Comparison of ENCODE assay signal across 16 cellular contexts in genomic region chr5:177295929-177296328, GRCh38. TPM values are rescaled to one million over a fixed set of nuclear protein-coding genes. Genes with fewer than 3 reads are reported as not detected.
DNase-seq lines count a peak whose midpoint lies in the region; ATAC-seq and TF ChIP-seq lines count a peak whose summit lies in the region.
"Had no signal": no experiment of that assay in that cellular context is flagged by ENCODE, and none has a peak within 500 bp of the region (broad histone marks: within the 10 kb centered on the region; RNA-seq: fewer than 3 reads in every experiment).

No MANE protein-coding gene starts in this region.

- CTCF ChIA-PET in RWPE1 (lab: Yijun Ruan, JAX), result interaction anchor here (0.6 kb wide), 1 partner anchor 12 kb away, joined by 4 read pairs; no protein-coding TSS in a partner anchor

- peaks cover 77% of the 10 kb centered on the region for H3K36me3 Mint-ChIP-seq in activated T-cell treated with anti-CD3 and anti-CD28 coated beads, Interleukin-2, amount 50 U/mL, for 24 hours (ENCODE audit: low read depth)
- peaks cover 38% of the 10 kb centered on the region for H3K36me3 Mint-ChIP-seq in activated T-cell treated with anti-CD3 and anti-CD28 coated beads, Interleukin-2, amount 50 U/mL, for 4 hours (ENCODE audit: insufficient read depth)
- peaks cover 76% of the 10 kb centered on the region for H3K36me3 Mint-ChIP-seq in dendritic cell treated with granulocyte-macrophage colony-stimulating factor and Interleukin-4, amounts not matched to agents 40 ng/mL and 50 ng/mL, for 4 days (ENCODE audit: low read depth)
- H3K36me3 Mint-ChIP-seq in stimulated activated memory B cell treated with anti-CD40 and anti-IgM and Interleukin-4, amounts not matched to agents 10 μg/mL and 1 μg/mL and 100 μg/mL, for 72 hours, result peaks cover 45% of the 10 kb centered on the region

- H3K4me3 Mint-ChIP-seq in activated T-cell treated with anti-CD3 and anti-CD28 coated beads, Interleukin-2, amount 50 U/mL, for 24 hours, result no peak overlapping the region
- no peak overlapping the region for H3K4me3 Mint-ChIP-seq in activated T-cell treated with anti-CD3 and anti-CD28 coated beads, Interleukin-2, amount 50 U/mL, for 4 hours
- H3K4me3 Mint-ChIP-seq in dendritic cell treated with granulocyte-macrophage colony-stimulating factor and Interleukin-4, amounts not matched to agents 40 ng/mL and 50 ng/mL, for 4 days, result no peak overlapping the region
- H3K4me3 Mint-ChIP-seq in stimulated activated memory B cell treated with anti-CD40 and anti-IgM and Interleukin-4, amounts not matched to agents 10 μg/mL and 1 μg/mL and 100 μg/mL, for 72 hours, result no peak overlapping the region

- H3K4me1 Mint-ChIP-seq in activated T-cell treated with anti-CD3 and anti-CD28 coated beads, Interleukin-2, amount 50 U/mL, for 24 hours (ENCODE audit: low read depth), result peaks cover 49% of the 10 kb centered on the region
- peaks cover 40% of the 10 kb centered on the region for H3K4me1 Mint-ChIP-seq in activated T-cell treated with anti-CD3 and anti-CD28 coated beads, Interleukin-2, amount 50 U/mL, for 4 hours (ENCODE audit: low read depth)
- H3K4me1 Mint-ChIP-seq in dendritic cell treated with granulocyte-macrophage colony-stimulating factor and Interleukin-4, amounts not matched to agents 40 ng/mL and 50 ng/mL, for 4 days (ENCODE audit: low read depth), result peaks cover 60% of the 10 kb centered on the region
- peaks cover 57% of the 10 kb centered on the region for H3K4me1 Mint-ChIP-seq in stimulated activated memory B cell treated with anti-CD40 and anti-IgM and Interleukin-4, amounts not matched to agents 10 μg/mL and 1 μg/mL and 100 μg/mL, for 72 hours

- no peak for ATAC-seq in activated T-cell treated with anti-CD3 and anti-CD28 coated beads, Interleukin-2, amount 50 U/mL, for 4 hours
- ATAC-seq in stimulated activated memory B cell treated with anti-CD40 and anti-IgM and Interleukin-4, amounts not matched to agents 10 μg/mL and 1 μg/mL and 100 μg/mL, for 72 hours, result peak; percentile 52
- ATAC-seq in omental fat pad (ENCODE audit: low FRiP score), result no peak
- no peak for ATAC-seq in HG03175 (IDR thresholded peaks at IDR 0.05; ENCODE audit: unreplicated experiment)

- intact Hi-C loops in dendritic cell treated with granulocyte-macrophage colony-stimulating factor and Interleukin-4, amounts not matched to agents 40 ng/mL and 50 ng/mL, for 4 days (cut with micrococcal nuclease), result no loop called here

- H3K27ac Mint-ChIP-seq in activated T-cell treated with anti-CD3 and anti-CD28 coated beads, Interleukin-2, amount 50 U/mL, for 24 hours, result peak overlapping the region; percentile 76
- peak overlapping the region; percentile 67 for H3K27ac Mint-ChIP-seq in dendritic cell treated with granulocyte-macrophage colony-stimulating factor and Interleukin-4, amounts not matched to agents 40 ng/mL and 50 ng/mL, for 4 days
- peak overlapping the region; percentile 84 for H3K27ac Mint-ChIP-seq in stimulated activated memory B cell treated with anti-CD40 and anti-IgM and Interleukin-4, amounts not matched to agents 10 μg/mL and 1 μg/mL and 100 μg/mL, for 72 hours

- no peaks in the 10 kb centered on the region for H3K27me3 Mint-ChIP-seq in activated T-cell treated with anti-CD3 and anti-CD28 coated beads, Interleukin-2, amount 50 U/mL, for 24 hours
- no peaks in the 10 kb centered on the region for H3K27me3 Mint-ChIP-seq in activated T-cell treated with anti-CD3 and anti-CD28 coated beads, Interleukin-2, amount 50 U/mL, for 4 hours (ENCODE audit: low read depth)
- no peaks in the 10 kb centered on the region for H3K27me3 Mint-ChIP-seq in dendritic cell treated with granulocyte-macrophage colony-stimulating factor and Interleukin-4, amounts not matched to agents 40 ng/mL and 50 ng/mL, for 4 days
- H3K27me3 Mint-ChIP-seq in stimulated activated memory B cell treated with anti-CD40 and anti-IgM and Interleukin-4, amounts not matched to agents 10 μg/mL and 1 μg/mL and 100 μg/mL, for 72 hours, result no peaks in the 10 kb centered on the region

- DNase-seq in activated T-cell treated with anti-CD3 and anti-CD28 coated beads, Interleukin-2, amount 50 U/mL, for 24 hours, result no peak
- DNase-seq in activated T-cell treated with anti-CD3 and anti-CD28 coated beads, Interleukin-2, amount 50 U/mL, for 4 hours, result no peak
- DNase-seq in RWPE1 (ENCODE audit: low spot score) (no peak), omental fat pad (ENCODE audit: low spot score) (no peak), KG1 (lab: John Stamatoyannopoulos, UW) (no peak)
- DNase-seq: activated CD4-positive, alpha-beta T cell treated with anti-CD3 and anti-CD28 coated beads, Interleukin-2, amount 50 U/mL, for 4 hours; anterior cingulate cortex; effector CD4-positive, alpha-beta T cell; EL; IMR-90; nucleus accumbens; uterus had no signal

- POLR2A ChIA-PET in RWPE1 (lab: Yijun Ruan, JAX; ENCODE audit: low non-redundant PET), result no interaction called here

- H3K27ac ChIP-seq in RWPE1, result peak overlapping the region; percentile 13
- H3K27ac ChIP-seq: SK-N-MC, uterus had no signal

- TF ChIP-seq CTCF in RWPE1 (conservative IDR thresholded peaks at IDR 0.05; ENCODE audit: low read depth), result no peak
- TF ChIP-seq CTCF in omental fat pad (IDR thresholded peaks at IDR 0.05), result no peak

- H3K9me3 Mint-ChIP-seq in activated T-cell treated with anti-CD3 and anti-CD28 coated beads, Interleukin-2, amount 50 U/mL, for 24 hours, result no peaks in the 10 kb centered on the region
- no peaks in the 10 kb centered on the region for H3K9me3 Mint-ChIP-seq in activated T-cell treated with anti-CD3 and anti-CD28 coated beads, Interleukin-2, amount 50 U/mL, for 4 hours
- no peaks in the 10 kb centered on the region for H3K9me3 Mint-ChIP-seq in dendritic cell treated with granulocyte-macrophage colony-stimulating factor and Interleukin-4, amounts not matched to agents 40 ng/mL and 50 ng/mL, for 4 days
- no peaks in the 10 kb centered on the region for H3K9me3 Mint-ChIP-seq in stimulated activated memory B cell treated with anti-CD40 and anti-IgM and Interleukin-4, amounts not matched to agents 10 μg/mL and 1 μg/mL and 100 μg/mL, for 72 hours

RNA-seq across cellular contexts. Expression of gene RAB24, which starts 7.6 kb away (rescaled TPM):
- 10 to 100 TPM; 26.3 to 29.8 (median 27.5) TPM for total RNA-seq in activated T-cell treated with anti-CD3 and anti-CD28 coated beads, Interleukin-2, amount 50 U/mL, for 4 hours
- 10 to 100 TPM; 18.9 to 38.9 (median 23.8) TPM for total RNA-seq in omental fat pad

RNA-seq across cellular contexts. Expression of gene PRELID1, which starts 7.7 kb away (rescaled TPM):
- total RNA-seq in activated T-cell treated with anti-CD3 and anti-CD28 coated beads, Interleukin-2, amount 50 U/mL, for 4 hours, result 100 to 1,000 TPM; 293 to 372 (median 302) TPM
- 100 to 1,000 TPM in 1 of 4 donors, 10 to 100 TPM in 3; 51.9 to 102 (median 67.5) TPM for total RNA-seq in omental fat pad

RNA-seq across cellular contexts. Expression of gene MXD3, which starts 15.8 kb away (rescaled TPM):
- 1 to 10 TPM; 3.7 to 5.1 (median 4.3) TPM for total RNA-seq in activated T-cell treated with anti-CD3 and anti-CD28 coated beads, Interleukin-2, amount 50 U/mL, for 4 hours
- 10 to 100 TPM in 1 of 4 donors, 1 to 10 TPM in 3; 3.5 to 26.8 (median 4.8) TPM for total RNA-seq in omental fat pad

RNA-seq across cellular contexts. Expression of gene LMAN2, which starts 55.5 kb away (rescaled TPM):
- total RNA-seq in activated T-cell treated with anti-CD3 and anti-CD28 coated beads, Interleukin-2, amount 50 U/mL, for 4 hours, result 100 to 1,000 TPM; 120 to 129 (median 127) TPM
- 100 to 1,000 TPM; 129 to 164 (median 144) TPM for total RNA-seq in omental fat pad
